Comparison of ENCODE assay signal across 8 cellular contexts in genomic region chr21:33901421-33902288, GRCh38. TPM values are rescaled to one million over a fixed set of nuclear protein-coding genes. Genes with fewer than 3 reads are reported as not detected.
DNase-seq lines count a peak whose midpoint lies in the region; ATAC-seq and TF ChIP-seq lines count a peak whose summit lies in the region.

No MANE protein-coding gene starts in this region.

- H2AFZ ChIP-seq in osteoblast (ENCODE audit: low read length) = peak overlapping the region; percentile 32

- H3K4me3 ChIP-seq in HEK293 (ENCODE audit: low read depth, low read length) (no peak overlapping the region), esophagus muscularis mucosa (no peak overlapping the region), osteoblast (ENCODE audit: insufficient read depth, low read length) (no peak overlapping the region)

- TF ChIP-seq POLR2A in esophagus muscularis mucosa (IDR thresholded peaks at IDR 0.05; ENCODE audit: low read depth) = no peak

- POLR2A ChIA-PET in HEK293 (lab: Yijun Ruan, JAX) = interaction anchor here (0.5 to 1.1 kb wide), 6 partner anchors 217 to 421 kb away, joined by 3 read pairs; partner anchors contain the start of genes DONSON and ITSN1

- CTCF ChIA-PET in HEK293 (lab: Yijun Ruan, JAX) = interaction anchor here (0.6 to 2.5 kb wide), 15 partner anchors 11 to 1743 kb away, joined by 3 to 15 read pairs (median 4); partner anchors contain the start of gene DONSON

- TF ChIP-seq CTCF in HEK293 (tag by site-specific recombination; IDR thresholded peaks at IDR 0.05) (peak; percentile 56), esophagus muscularis mucosa (IDR thresholded peaks at IDR 0.05) (peak; percentile 34 to 48 (median 35)), osteoblast (IDR thresholded peaks at IDR 0.05; ENCODE audit: extremely low read depth, low read depth, low read length) (peak; percentile 80)

- H3K27ac ChIP-seq in HEK293 (ENCODE audit: extremely low read depth, low read depth, low read length) (no peak overlapping the region), esophagus muscularis mucosa (replicated peaks in 1 of 4) (peak overlapping the region in 3 of 4 donors; percentile 16 to 42 (median 24)), osteoblast (ENCODE audit: low read depth, low read length) (no peak overlapping the region)

- H3K36me3 ChIP-seq in HEK293 (ENCODE audit: control insufficient read depth in 2 of 2, insufficient read depth in 1 of 2, low read length in 2 of 2) (peaks cover 32 to 60% of the 10 kb centered on the region in 2 experiments), esophagus muscularis mucosa (peaks cover 13 to 60% (median 55%) of the 10 kb centered on the region in 4 donors), osteoblast (ENCODE audit: insufficient read depth, low read length) (peaks cover 33% of the 10 kb centered on the region)

- no peaks in the 10 kb centered on the region for H3K27me3 ChIP-seq in esophagus muscularis mucosa
- no peaks in the 10 kb centered on the region for H3K27me3 ChIP-seq in osteoblast (ENCODE audit: insufficient read depth, low read length)

- TF ChIP-seq EP300 in esophagus muscularis mucosa (IDR thresholded peaks at IDR 0.05) = no peak

- in situ Hi-C loops in SK-MEL-5 (cut with HindIII; ENCODE audit: low pct_unique_long_range_greater_than_20kb, low sequenced_read_pairs) = no loop called here

- no peak overlapping the region for H3K4me2 ChIP-seq in osteoblast (ENCODE audit: insufficient read depth, low read length)

- intact Hi-C loops in esophagus muscularis mucosa (cut with DNase I) = loop anchor here (5.0 kb wide), 1 partner anchor 259 kb away; the partner anchor contains the start of genes CRYZL1 and ITSN1

- 94% methylated on average over 8 of the region's 13 CpGs for WGBS in esophagus muscularis mucosa

- H3K4me1 ChIP-seq in HEK293 (ENCODE audit: control insufficient read depth, insufficient read depth, low read length) (no peaks in the 10 kb centered on the region), esophagus muscularis mucosa (peaks cover 0 to 16% (median 13%) of the 10 kb centered on the region in 4 donors), osteoblast (ENCODE audit: insufficient read depth, low read length) (no peaks in the 10 kb centered on the region)

- DNase-seq in DMS114 treated with DMSO at 0.1 percent for 48 hours (lab: John Stamatoyannopoulos, UW; ENCODE audit: unreplicated experiment) (peak; percentile 31), SK-MEL-5 (ENCODE audit: low read depth, low spot score) (peak; percentile 82), esophagus muscularis mucosa (ENCODE audit: extremely low spot score) (no peak), osteoblast (ENCODE audit: insufficient read length, low spot score, missing footprints) (no peak)

- ATAC-seq in HG03097 (IDR thresholded peaks at IDR 0.05; ENCODE audit: low FRiP score, unreplicated experiment) (no peak), GM21528 (IDR thresholded peaks at IDR 0.05; ENCODE audit: low FRiP score, unreplicated experiment) (no peak), HG02623 (IDR thresholded peaks at IDR 0.05; ENCODE audit: unreplicated experiment) (no peak)

- no peaks in the 10 kb centered on the region for H3K79me2 ChIP-seq in osteoblast (ENCODE audit: insufficient read depth, low read length)

- H4K20me1 ChIP-seq in osteoblast (ENCODE audit: insufficient read depth, low read length) = peaks cover 3% of the 10 kb centered on the region

- no peaks in the 10 kb centered on the region for H3K9me3 ChIP-seq in HEK293 (ENCODE audit: control insufficient read depth, insufficient read depth, low read depth, low read length)
- no peaks in the 10 kb centered on the region for H3K9me3 ChIP-seq in esophagus muscularis mucosa
- H3K9me3 ChIP-seq in osteoblast (ENCODE audit: low read depth, low read length) = no peaks in the 10 kb centered on the region

TF ChIP-seq in HEK293, 187 proteins besides CTCF, POLR2A, EP300 and RAD21 (continues in another document):
- TF ChIP-seq PATZ1 (tag by site-specific recombination; IDR thresholded peaks at IDR 0.05) (no peak), GLIS2 (tag by site-specific recombination; IDR thresholded peaks at IDR 0.05) (no peak), GLIS1 (tag by site-specific recombination; IDR thresholded peaks at IDR 0.05) (peak; percentile 92), ZNF704 (tag by site-specific recombination; IDR thresholded peaks at IDR 0.05) (no peak), ZBTB17 (tag by site-specific recombination; IDR thresholded peaks at IDR 0.05) (peak; percentile 67; the same call in 1 of the 2 replicates), ZNF792 (tag by site-specific recombination; IDR thresholded peaks at IDR 0.05) (no peak), ZNF24 (tag by site-specific recombination; IDR thresholded peaks at IDR 0.05) (0 out of 2 replicates have a peak, but pooled peaks have one; percentile 32), ZNF391 (tag by site-specific recombination; IDR thresholded peaks at IDR 0.05; ENCODE audit: borderline replicate concordance, low read depth) (no peak), ZNF830 (tag by site-specific recombination; IDR thresholded peaks at IDR 0.05; ENCODE audit: low read depth) (no peak), ZNF473 (tag by site-specific recombination; IDR thresholded peaks at IDR 0.05) (no peak), ZNF324 (tag by site-specific recombination; IDR thresholded peaks at IDR 0.05) (no peak), KLF16 (tag by site-specific recombination; IDR thresholded peaks at IDR 0.05) (no peak), ZNF629 (tag by site-specific recombination; IDR thresholded peaks at IDR 0.05) (peak; percentile 44; the same call in 1 of the 2 replicates), ZNF362 (tag by site-specific recombination; IDR thresholded peaks at IDR 0.05) (no peak), WT1 (tag by site-specific recombination; IDR thresholded peaks at IDR 0.05) (no peak), ZNF10 (tag by site-specific recombination; IDR thresholded peaks at IDR 0.05) (peak; percentile 49; the same call in 1 of the 2 replicates), ZNF654 (tag by site-specific recombination; IDR thresholded peaks at IDR 0.05; ENCODE audit: low read depth) (peak; percentile 73)

RNA-seq across cellular contexts. Expression of gene ATP5PO, which starts 13.9 kb away (rescaled TPM):
- 248 and 278 TPM in 2 replicates for total RNA-seq in SK-MEL-5 (2014; rRNA removed; shearing (Covaris generic))
- 174 and 222 TPM in 2 replicates for polyA plus RNA-seq in SK-MEL-5 (2015; cell fraction: cytosol; rRNA removed)
- polyA plus RNA-seq in SK-MEL-5 (2015; cell fraction: nucleus; rRNA removed) = 47.2 and 59.7 TPM in 2 replicates
- total RNA-seq in esophagus muscularis mucosa = 100 to 1,000 TPM; 130 to 289 (median 195) TPM
- total RNA-seq in osteoblast = 115 and 128 TPM in 2 replicates

Comparison
In these comparisons a context has a peak if more than half of its experiments do, and no peak if none do; other contexts are left out.
1. DNase-seq: peak in DMS114 treated with DMSO at 0.1 percent for 48 hours (single experiment) and SK-MEL-5 (single experiment); none in esophagus muscularis mucosa (single experiment) and osteoblast (single experiment).
2. H3K27ac ChIP-seq: peak in esophagus muscularis mucosa (3 of 4); none in HEK293 (single experiment) and osteoblast (single experiment).
3. Peak in every context shown above with its lines, with median percentiles within 50 percentile points of each other: CTCF ChIP-seq.